26 cellular contexts compared by ENCODE assay signal in genomic region chr10:33106767-33107166, GRCh38.
DNase-seq lines count a peak whose midpoint lies in the region; ATAC-seq, FAIRE-seq and TF ChIP-seq lines count a peak whose summit lies in the region.
"Had no signal": no experiment of that assay in that cellular context is flagged by ENCODE, and none has a peak within 500 bp of the region (broad histone marks: within the 10 kb centered on the region; RNA-seq: fewer than 3 reads in every experiment).

No MANE protein-coding gene starts in this region.

- TF ChIP-seq RAD21 in GM12878 (IDR thresholded peaks at IDR 0.05; ENCODE audit: insufficient read depth, low read depth, low read length), result no peak

- SMC1A ChIA-PET in GM12878 (lab: Charles Lee; ENCODE audit: uncharacterized antibody, unreplicated experiment), result interaction anchor here (0.6 kb wide), 1 partner anchor 242 kb away, joined by 3 read pairs; no protein-coding TSS in a partner anchor

- intact Hi-C loops in GM12878 (cut with micrococcal nuclease; ENCODE audit: unreplicated experiment), result no loop called here
- intact Hi-C loops in vagina (cut with DNase I), result no loop called here

- no peak for FAIRE-seq in GM12878 (lab: Jason Lieb, UNC)
- FAIRE-seq: astrocyte had no signal

- no peak overlapping the region for H2AK5ac ChIP-seq in neuronal stem cell (ENCODE audit: low read depth, low read length)

- H3K27ac ChIP-seq in Karpas-422 (ENCODE audit: low read length) (no peak overlapping the region), GM12878 (ENCODE audit: control insufficient read depth, insufficient read depth) (no peak overlapping the region), neuronal stem cell (replicated peaks; ENCODE audit: low read length) (no peak overlapping the region), vagina (no peak overlapping the region)
- H3K27ac ChIP-seq: coronary artery, Peyer's patch, SJSA1, tibial artery had no signal

- no peaks in the 10 kb centered on the region for H3K27me3 Mint-ChIP-seq in activated naive CD8-positive, alpha-beta T cell
- peaks cover 28% of the 10 kb centered on the region for H3K27me3 Mint-ChIP-seq in activated naive CD8-positive, alpha-beta T cell treated with anti-CD3 and anti-CD28 coated beads for 36 hours
- H3K27me3 Mint-ChIP-seq: CD4-positive, alpha-beta T cell; effector memory CD8-positive, alpha-beta T cell had no signal

- TF ChIP-seq EP300 in GM12878 (IDR thresholded peaks at IDR 0.05; ENCODE audit: borderline replicate concordance in 1 of 2, control insufficient read depth in 1 of 2, low read depth in 2 of 2, low read length in 2 of 2), result no peak

- H2BK15ac ChIP-seq in neuronal stem cell (ENCODE audit: low read length), result peak overlapping the region; percentile 8

- H4K20me1 ChIP-seq in Karpas-422 (ENCODE audit: insufficient read depth, low read depth, low read length) (no peaks in the 10 kb centered on the region), GM12878 (ENCODE audit: control insufficient read depth, insufficient read depth) (no peaks in the 10 kb centered on the region)

- no peak overlapping the region for H2BK12ac ChIP-seq in neuronal stem cell (ENCODE audit: low read length)

- H3K4me1 ChIP-seq in Karpas-422 (ENCODE audit: low read length), result peaks cover 51% of the 10 kb centered on the region
- no peaks in the 10 kb centered on the region for H3K4me1 ChIP-seq in GM12878 (ENCODE audit: control insufficient read depth, insufficient read depth, low read length)
- H3K4me1 ChIP-seq in neuronal stem cell (ENCODE audit: control insufficient read depth in 2 of 2, insufficient read depth in 1 of 2, low read depth in 1 of 2, low read length in 2 of 2), result peaks cover 0 to 14% of the 10 kb centered on the region in 2 donors
- H3K4me1 ChIP-seq in vagina, result peaks cover 5% of the 10 kb centered on the region
- H3K4me1 ChIP-seq: Peyer's patch, SJSA1 had no signal

- peak; percentile 40 for ATAC-seq in GM12878
- ATAC-seq in stimulated activated naive CD8-positive, alpha-beta T cell treated with anti-CD3 and anti-CD28 coated beads, Interleukin-15, Interleukin-2, amounts not matched to agents 100 U/mL and 50 U/mL, for 24 hours, result no peak
- ATAC-seq: activated CD4-positive, CD25-positive, alpha-beta regulatory T cell treated with anti-CD3 and anti-CD28 coated beads, Interleukin-2, amount 50 U/mL, for 24 hours; activated CD8-positive, alpha-beta T cell treated with anti-CD3 and anti-CD28 coated beads for 36 hours; effector memory CD8-positive, alpha-beta T cell had no signal

- RAD21 ChIA-PET in GM12878 (lab: Charles Lee; ENCODE audit: unreplicated experiment), result no interaction called here

- TF ChIP-seq CTCF in GM12878 (IDR thresholded peaks at IDR 0.05 in 2 of 3, conservative IDR thresholded peaks at IDR 0.05 in 1 of 3; ENCODE audit: control insufficient read depth in 2 of 3, extremely low read depth in 1 of 3, insufficient read depth in 1 of 3, low read depth in 3 of 3, low read length in 3 of 3) (0 out of 6 replicates have a peak, but pooled peaks of 1 of the 3 experiments have one; percentile 17), vagina (IDR thresholded peaks at IDR 0.05) (no peak)

- H3K9me3 ChIP-seq in Karpas-422 (ENCODE audit: low read length) (no peaks in the 10 kb centered on the region), GM12878 (replicated peaks; ENCODE audit: control insufficient read depth, insufficient read depth, low read length) (no peaks in the 10 kb centered on the region; the same call in 2 of the 3 replicates), neuronal stem cell (replicated peaks in 1 of 2; ENCODE audit: control insufficient read depth in 2 of 2, insufficient read depth in 1 of 2, low read depth in 1 of 2, low read length in 2 of 2) (peaks cover 4 to 24% of the 10 kb centered on the region in 2 donors), vagina (no peaks in the 10 kb centered on the region)
- H3K9me3 ChIP-seq: Peyer's patch, SJSA1, tibial artery had no signal

- H2BK5ac ChIP-seq in neuronal stem cell (ENCODE audit: low read length), result no peak overlapping the region

- no peak overlapping the region for H4K91ac ChIP-seq in neuronal stem cell (ENCODE audit: low read depth, low read length, poor library complexity)

- H3K27me3 ChIP-seq in Karpas-422 (ENCODE audit: low read length) (no peaks in the 10 kb centered on the region), GM12878 (replicated peaks in 1 of 2; ENCODE audit: control insufficient read depth in 2 of 2, insufficient read depth in 2 of 2, low read length in 1 of 2) (peaks cover 0 to 2% of the 10 kb centered on the region in 2 experiments; a peak in 1 of 4 replicates), neuronal stem cell (ENCODE audit: control insufficient read depth in 3 of 3, insufficient read depth in 3 of 3, low read depth in 1 of 3, low read length in 3 of 3) (peaks cover 0 to 2% (median 0%) of the 10 kb centered on the region in 3 experiments), vagina (no peaks in the 10 kb centered on the region)
- H3K27me3 ChIP-seq: Peyer's patch, SJSA1, tibial artery had no signal

- no peak overlapping the region for H4K8ac ChIP-seq in neuronal stem cell (ENCODE audit: low read depth, low read length)

- in situ Hi-C loops in GM12878 (cut with MboI) (no loop called here), ACHN (cut with HindIII; ENCODE audit: low pct_ligation_motif_present, low pct_unique_long_range_greater_than_20kb, low sequenced_read_pairs) (no loop called here)

- no TSS peak for BruUV-seq in GM12878 (replicated peaks; lab: Mats Ljungman, UMichigan)

- no peak overlapping the region for H3K4ac ChIP-seq in neuronal stem cell (ENCODE audit: low read length)

- peak overlapping the region; percentile 23 for H3K4me2 ChIP-seq in Karpas-422 (ENCODE audit: low read depth, low read length, poor library complexity, severe bottlenecking)
- no peak overlapping the region for H3K4me2 ChIP-seq in GM12878 (ENCODE audit: control insufficient read depth, insufficient read depth)
- H3K4me2 ChIP-seq in neuronal stem cell (ENCODE audit: insufficient read depth, low read length, poor library complexity, severe bottlenecking), result no peak overlapping the region

- no peak for TF ChIP-seq POLR2A in GM12878 (IDR thresholded peaks at IDR 0.05; ENCODE audit: low read depth, low read length)
- no peak for TF ChIP-seq POLR2A in vagina (IDR thresholded peaks at IDR 0.05)

- H2AFZ ChIP-seq in Karpas-422 (ENCODE audit: low read length) (no peak overlapping the region), GM12878 (ENCODE audit: control insufficient read depth, low read depth, low read length) (no peak overlapping the region), neuronal stem cell (ENCODE audit: low read length) (no peak overlapping the region)

- no peaks in the 10 kb centered on the region for H3K9me2 ChIP-seq in Karpas-422 (replicated peaks; ENCODE audit: insufficient read depth, low read length)

- no peak overlapping the region for H3K23ac ChIP-seq in neuronal stem cell (ENCODE audit: low read depth, low read length, poor library complexity)

- H3K18ac ChIP-seq in neuronal stem cell (ENCODE audit: low read length), result peak overlapping the region; percentile 56

- no peak overlapping the region for H2BK120ac ChIP-seq in neuronal stem cell (ENCODE audit: low read depth, low read length)

- no peaks in the 10 kb centered on the region for H3K79me1 ChIP-seq in neuronal stem cell (ENCODE audit: low read depth, low read length)

- H3K36me3 Mint-ChIP-seq in activated naive CD8-positive, alpha-beta T cell, result peaks cover 14% of the 10 kb centered on the region
- H3K36me3 Mint-ChIP-seq in activated naive CD8-positive, alpha-beta T cell treated with anti-CD3 and anti-CD28 coated beads for 36 hours, result no peaks in the 10 kb centered on the region
- H3K36me3 Mint-ChIP-seq: activated naive CD8-positive, alpha-beta T cell treated with anti-CD3 and anti-CD28 coated beads, Interleukin-2, amount 10 ng/mL, durations not matched to agents 7 days and 5 days had no signal

- 47% methylated on average over 10 of the region's 10 CpGs for WGBS in GM12878 (ENCODE audit: insufficient coverage, insufficient replicate concordance, low lambda C conversion rate, missing lambda C conversion rate)
- WGBS in neuronal stem cell (ENCODE audit: extremely low coverage in 2 of 2, insufficient read length in 2 of 2, insufficient replicate concordance in 1 of 2), 2 donors, result no CpG with 5 or more reads among the region's 10 CpGs

- no peak overlapping the region for H3K14ac ChIP-seq in neuronal stem cell (ENCODE audit: low read length)

- no peak overlapping the region for H3K4me3 ChIP-seq in Karpas-422 (ENCODE audit: low read length)
- H3K4me3 ChIP-seq in GM12878, result no peak overlapping the region
- no peak overlapping the region for H3K4me3 ChIP-seq in neuronal stem cell (ENCODE audit: low read length in 2 of 2)
- no peak overlapping the region for H3K4me3 ChIP-seq in vagina
- H3K4me3 ChIP-seq: coronary artery, Peyer's patch, SJSA1, skin epidermis, tibial artery had no signal

- H3K9ac ChIP-seq in Karpas-422 (ENCODE audit: low read length) (no peak overlapping the region), GM12878 (ENCODE audit: control insufficient read depth, insufficient read depth, low read length) (no peak overlapping the region), neuronal stem cell (ENCODE audit: low read depth, low read length, poor library complexity) (no peak overlapping the region)

- no peak overlapping the region for H3K4me3 Mint-ChIP-seq in activated naive CD8-positive, alpha-beta T cell
- no peak overlapping the region for H3K4me3 Mint-ChIP-seq in activated naive CD8-positive, alpha-beta T cell treated with anti-CD3 and anti-CD28 coated beads for 36 hours
- H3K4me3 Mint-ChIP-seq: activated CD8-positive, alpha-beta T cell treated with anti-CD3 and anti-CD28 coated beads for 36 hours; activated naive CD8-positive, alpha-beta T cell treated with anti-CD3 and anti-CD28 coated beads, Interleukin-2, amount 10 ng/mL, durations not matched to agents 7 days and 5 days; CD4-positive, alpha-beta T cell; effector memory CD8-positive, alpha-beta T cell had no signal

- POLR2A ChIA-PET in GM12878 (lab: Charles Lee), result no interaction called here

- no peak for DNase-seq in activated naive CD8-positive, alpha-beta T cell treated with anti-CD3 and anti-CD28 coated beads for 36 hours
- DNase-seq in Karpas-422 (peak; percentile 76), GM12878 (ENCODE audit: low read depth, low spot score) (no peak), neuronal stem cell (ENCODE audit: low spot score) (no peak), ACHN (no peak), vagina (ENCODE audit: extremely low spot score in 2 of 2) (no peak)
- DNase-seq in stimulated activated naive CD8-positive, alpha-beta T cell treated with anti-CD3 and anti-CD28 coated beads, Interleukin-15, Interleukin-2, amounts not matched to agents 100 U/mL and 50 U/mL, for 24 hours, result no peak
- DNase-seq: 8988T; activated CD8-positive, alpha-beta T cell treated with anti-CD3 and anti-CD28 coated beads for 36 hours; activated naive CD8-positive, alpha-beta T cell treated with anti-CD3 and anti-CD28 coated beads, Interleukin-2, amount 10 ng/mL, durations not matched to agents 7 days and 5 days; CD4-positive, alpha-beta T cell; effector memory CD8-positive, alpha-beta T cell; head of caudate nucleus; Kasumi-1; NCI-H1048; NCI-H1930; NCI-H526; nucleus accumbens; Peyer's patch; tibial artery had no signal

- H3K4me1 Mint-ChIP-seq in activated naive CD8-positive, alpha-beta T cell (ENCODE audit: low read depth), result peaks cover 45% of the 10 kb centered on the region
- peaks cover 12% of the 10 kb centered on the region for H3K4me1 Mint-ChIP-seq in activated naive CD8-positive, alpha-beta T cell treated with anti-CD3 and anti-CD28 coated beads for 36 hours

- no peaks in the 10 kb centered on the region for H3K79me2 ChIP-seq in Karpas-422 (ENCODE audit: low read length)
- H3K79me2 ChIP-seq in GM12878 (ENCODE audit: control insufficient read depth, insufficient read depth, low read length), result no peaks in the 10 kb centered on the region

- peaks cover 6% of the 10 kb centered on the region for H3K9me3 Mint-ChIP-seq in activated naive CD8-positive, alpha-beta T cell (ENCODE audit: low read depth)
- peaks cover 7% of the 10 kb centered on the region for H3K9me3 Mint-ChIP-seq in activated naive CD8-positive, alpha-beta T cell treated with anti-CD3 and anti-CD28 coated beads for 36 hours

- peak overlapping the region; percentile 58 for H3K27ac Mint-ChIP-seq in activated naive CD8-positive, alpha-beta T cell
- no peak overlapping the region for H3K27ac Mint-ChIP-seq in activated naive CD8-positive, alpha-beta T cell treated with anti-CD3 and anti-CD28 coated beads for 36 hours
- H3K27ac Mint-ChIP-seq: activated CD8-positive, alpha-beta T cell treated with anti-CD3 and anti-CD28 coated beads for 36 hours; activated naive CD8-positive, alpha-beta T cell treated with anti-CD3 and anti-CD28 coated beads, Interleukin-2, amount 10 ng/mL, durations not matched to agents 7 days and 5 days had no signal

- CTCF ChIA-PET in GM12878 (lab: Yijun Ruan, JAX), result no interaction called here

- no peaks in the 10 kb centered on the region; the same call in 1 of the 2 replicates for H3K36me3 ChIP-seq in Karpas-422 (ENCODE audit: insufficient read depth, low read length)
- no peaks in the 10 kb centered on the region for H3K36me3 ChIP-seq in GM12878 (ENCODE audit: control insufficient read depth in 2 of 2, insufficient read depth in 2 of 2, low read length in 1 of 2)
- no peaks in the 10 kb centered on the region for H3K36me3 ChIP-seq in neuronal stem cell (replicated peaks in 1 of 2; ENCODE audit: control insufficient read depth in 2 of 2, insufficient read depth in 2 of 2, low read length in 2 of 2)
- H3K36me3 ChIP-seq in vagina, result no peaks in the 10 kb centered on the region
- H3K36me3 ChIP-seq: Peyer's patch, SJSA1, tibial artery had no signal
